Comparison of ENCODE assay signal across 8 cellular contexts in genomic region chr1:9129391-9130041, GRCh38. TPM values are rescaled to one million over a fixed set of nuclear protein-coding genes. Genes with fewer than 3 reads are reported as not detected.
DNase-seq lines count a peak whose midpoint lies in the region; ATAC-seq and TF ChIP-seq lines count a peak whose summit lies in the region.

No MANE protein-coding gene starts in this region.

- TF ChIP-seq CTCF in dorsolateral prefrontal cortex (IDR thresholded peaks at IDR 0.05 in 54 of 56, conservative IDR thresholded peaks at IDR 0.05 in 2 of 56; ENCODE audit: low read depth in 1 of 56, partially characterized antibody in 56 of 56), result no peak

- H3K36me3 Mint-ChIP-seq in activated CD4-positive, alpha-beta T cell treated with anti-CD3 and anti-CD28 coated beads, Interleukin-2, amount 10 ng/mL, durations not matched to agents 24 days and 14 days (ENCODE audit: low read depth), result no peaks in the 10 kb centered on the region

- H3K4me3 Mint-ChIP-seq in activated CD4-positive, alpha-beta T cell treated with anti-CD3 and anti-CD28 coated beads, Interleukin-2, amount 10 ng/mL, durations not matched to agents 24 days and 14 days, result peak overlapping the region; percentile 80

- peak overlapping the region; percentile 71 for H3K27ac Mint-ChIP-seq in activated CD4-positive, alpha-beta T cell treated with anti-CD3 and anti-CD28 coated beads, Interleukin-2, amount 10 ng/mL, durations not matched to agents 24 days and 14 days

- peaks cover 0 to 7% (median 0%) of the 10 kb centered on the region in 45 donors for H3K27me3 ChIP-seq in dorsolateral prefrontal cortex

- peak overlapping the region in 49 of 59 donors; percentile 16 to 69 (median 49) for H3K4me3 ChIP-seq in dorsolateral prefrontal cortex

- H3K27ac ChIP-seq in dorsolateral prefrontal cortex, result peak overlapping the region in 17 of 59 donors; percentile 12 to 77 (median 43)

- DNase-seq in NCI-H2171 treated with DMSO at 0.1 percent for 48 hours (lab: John Stamatoyannopoulos, UW) (peak; percentile 61), dorsolateral prefrontal cortex (peak in 1 of 10 donors; percentile 51), medulla oblongata (ENCODE audit: extremely low spot score) (peak; percentile 39), midbrain (lab: John Stamatoyannopoulos, UW) (no peak)
- peak; percentile 94 for DNase-seq in activated CD4-positive, alpha-beta T cell treated with anti-CD3 and anti-CD28 coated beads, Interleukin-2, amount 10 ng/mL, durations not matched to agents 24 days and 14 days
- peak; percentile 49 for DNase-seq in stimulated activated CD8-positive, alpha-beta memory T cell treated with anti-CD3 and anti-CD28 coated beads, Interleukin-15, amount 100 ng/mL, for 24 hours (ENCODE audit: low read depth)

- peaks cover 28% of the 10 kb centered on the region for H3K4me1 Mint-ChIP-seq in activated CD4-positive, alpha-beta T cell treated with anti-CD3 and anti-CD28 coated beads, Interleukin-2, amount 10 ng/mL, durations not matched to agents 24 days and 14 days

- ATAC-seq in GM18502 (IDR thresholded peaks at IDR 0.05; ENCODE audit: poor library complexity, unreplicated experiment) (peak; percentile 73), HG02763 (IDR thresholded peaks at IDR 0.05; ENCODE audit: unreplicated experiment) (peak; percentile 64)

- no peaks in the 10 kb centered on the region for H3K9me3 Mint-ChIP-seq in activated CD4-positive, alpha-beta T cell treated with anti-CD3 and anti-CD28 coated beads, Interleukin-2, amount 10 ng/mL, durations not matched to agents 24 days and 14 days

- peaks cover 20% of the 10 kb centered on the region for H3K27me3 Mint-ChIP-seq in activated CD4-positive, alpha-beta T cell treated with anti-CD3 and anti-CD28 coated beads, Interleukin-2, amount 10 ng/mL, durations not matched to agents 24 days and 14 days

- intact Hi-C loops in activated CD4-positive, alpha-beta T cell treated with anti-CD3 and anti-CD28 coated beads, Interleukin-2, amount 10 ng/mL, durations not matched to agents 24 days and 14 days (cut with micrococcal nuclease), result no loop called here
- intact Hi-C loops in dorsolateral prefrontal cortex (cut with DNase I), result no loop called here

RNA-seq across cellular contexts. Expression of gene GPR157, which starts 0.6 kb away (rescaled TPM):
- 2.1 and 4.6 TPM in 2 replicates for total RNA-seq in activated CD4-positive, alpha-beta T cell treated with anti-CD3 and anti-CD28 coated beads, Interleukin-2, amount 10 ng/mL, durations not matched to agents 24 days and 14 days
- total RNA-seq in dorsolateral prefrontal cortex, result 1 to 10 TPM in 64 of 120 experiments, under 1 TPM in 56; 0.11 to 7.5 (median 1.1) TPM
